ENCODE assay signal across 1 cellular context in the genomic region with DNA sequence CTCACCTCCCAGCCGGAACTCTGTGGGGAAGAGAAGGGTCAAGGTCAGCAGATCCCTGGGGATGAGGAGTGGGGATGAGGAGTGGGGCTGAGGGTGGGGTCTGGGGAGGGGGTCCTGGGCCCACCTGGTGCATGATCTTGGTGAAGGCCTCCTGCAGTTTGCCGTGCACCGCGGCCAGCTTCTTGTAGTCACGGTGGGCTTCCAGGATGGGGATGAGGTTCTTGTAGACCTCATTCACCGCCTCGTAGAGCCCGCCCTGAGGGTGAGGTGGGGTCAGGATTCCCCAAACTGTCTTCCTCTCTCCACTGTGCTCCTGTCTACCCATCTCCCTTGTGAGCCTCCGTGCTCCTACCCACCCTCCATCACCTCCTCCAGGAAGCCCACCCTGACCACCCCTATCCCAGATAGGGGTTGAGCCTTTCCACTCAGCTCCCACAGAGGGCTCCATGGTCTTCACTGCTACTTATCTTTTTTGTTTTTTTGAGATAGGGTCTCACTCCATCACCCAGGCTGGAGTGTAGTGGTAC.
TF ChIP-seq lines count a peak whose summit lies in the region.

No MANE protein-coding gene starts in this region.

TF ChIP-seq in IMR-90, 13 proteins besides CTCF, POLR2A, EP300 and RAD21:
- TF ChIP-seq MXI1 (IDR thresholded peaks at IDR 0.05; ENCODE audit: borderline replicate concordance, low read depth, low read length): no peak
- no peak for TF ChIP-seq USF2 (IDR thresholded peaks at IDR 0.05; ENCODE audit: low read depth, low read length)
- TF ChIP-seq RCOR1 (IDR thresholded peaks at IDR 0.05; ENCODE audit: insufficient replicate concordance, low read length): no peak
- no peak for TF ChIP-seq SMC3 (IDR thresholded peaks at IDR 0.05; ENCODE audit: low read depth, low read length)
- TF ChIP-seq BHLHE40 (IDR thresholded peaks at IDR 0.05; ENCODE audit: low read depth, low read length): no peak
- TF ChIP-seq CHD1 (IDR thresholded peaks at IDR 0.05; ENCODE audit: low read depth, low read length): no peak
- TF ChIP-seq MAZ (IDR thresholded peaks at IDR 0.05; ENCODE audit: borderline replicate concordance, low read depth, low read length): no peak
